Comparison of ENCODE assay signal across 24 cellular contexts in genomic region chr5:40762716-40763115, GRCh38.
"Had no signal": no experiment of that assay in that cellular context is flagged by ENCODE, and none has a peak within 500 bp of the region (broad histone marks: within the 10 kb centered on the region; RNA-seq: fewer than 3 reads in every experiment).

No MANE protein-coding gene starts in this region.

- ATAC-seq: activated T-helper 17 cell treated with anti-CD3 and anti-CD28 coated beads, Interleukin-2, amount 50 U/mL, for 72 hours had no signal

- H3K4me1 ChIP-seq: SJSA1 had no signal

- H3K27me3 ChIP-seq: SJSA1 had no signal

- H3K27ac ChIP-seq: SJSA1, VCaP had no signal

- H3K4me3 ChIP-seq: SJSA1 had no signal

- DNase-seq: activated CD4-positive, alpha-beta memory T cell treated with anti-CD3 and anti-CD28 coated beads for 36 hours; activated CD4-positive, alpha-beta T cell treated with anti-CD3 and anti-CD28 coated beads, Interleukin-2, amount 10 ng/mL, durations not matched to agents 7 days and 5 days; activated CD4-positive, CD25-positive, alpha-beta regulatory T cell; activated CD8-positive, alpha-beta memory T cell treated with anti-CD3 and anti-CD28 coated beads for 24 hours; activated gamma-delta T cell; activated naive CD4-positive, alpha-beta T cell treated with anti-CD3 and anti-CD28 coated beads for 36 hours; activated naive CD8-positive, alpha-beta T cell treated with anti-CD3 and anti-CD28 coated beads for 36 hours; activated T-cell treated with anti-CD3 and anti-CD28 coated beads for 4 hours; activated T-cell treated with anti-CD3 and anti-CD28 coated beads, Interleukin-2, amount 50 U/mL, for 48 hours; anterior cingulate cortex; cerebellar nuclear complex; Kasumi-1; MM.1S; NCI-H1105; NCI-H1436; NCI-H1694 treated with DMSO at 0.1 percent for 48 hours; NCI-H2029 treated with DMSO at 0.1 percent for 48 hours; NCI-H446; NCI-H524; SHP77; T-helper 1 cell had no signal

- H3K9me3 ChIP-seq: SJSA1 had no signal
